Comparison of ENCODE assay signal across 8 cellular contexts in the genomic region with DNA sequence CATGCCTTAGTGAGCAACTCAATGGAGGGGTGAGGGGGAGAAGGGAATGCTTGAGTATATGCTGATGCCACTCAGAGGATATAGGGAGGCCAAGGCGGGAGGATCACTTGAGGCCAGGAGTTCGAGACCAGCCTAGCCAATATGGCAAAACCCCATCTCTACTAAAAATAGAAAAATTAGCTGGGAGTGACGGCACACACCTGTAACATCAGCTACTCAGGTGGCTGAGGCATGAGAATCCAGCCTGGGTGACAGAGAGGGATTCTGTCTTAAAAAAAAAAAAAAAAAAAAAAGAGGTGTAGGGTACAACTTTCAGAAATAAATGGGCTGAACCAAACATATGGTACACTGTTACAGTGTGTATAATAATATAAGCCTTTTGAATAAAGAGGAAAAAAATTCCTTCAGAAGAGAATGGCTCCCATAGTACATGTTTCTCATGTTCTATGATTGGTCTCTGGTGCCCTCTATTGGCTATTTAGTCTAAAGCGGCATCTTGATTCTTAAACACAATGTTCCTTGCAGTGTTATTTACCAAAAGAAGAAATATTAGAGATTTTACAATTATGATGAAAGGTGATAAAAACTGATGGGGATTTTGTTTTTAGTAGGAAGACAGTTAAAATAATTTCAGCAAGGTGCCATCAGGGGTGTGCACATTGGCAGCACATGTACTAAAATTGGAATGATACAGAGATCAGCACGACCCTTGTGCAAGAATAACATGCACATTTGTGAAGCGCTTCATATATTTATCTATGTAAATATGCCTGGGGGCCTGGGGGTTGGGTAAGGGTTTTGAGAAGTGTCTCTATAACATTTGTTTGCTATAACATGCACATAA.
A peak's percentile ranks its signal among the peaks of the same experiment; 100 is the strongest.
DNase-seq lines count a peak whose midpoint lies in the region; ATAC-seq and TF ChIP-seq lines count a peak whose summit lies in the region.

No MANE protein-coding gene starts in this region.

- H3K4me3 Mint-ChIP-seq in endodermal cell (no peak overlapping the region), mesothelial cell of epicardium (no peak overlapping the region)

- H3K27me3 Mint-ChIP-seq in endodermal cell (ENCODE audit: insufficient read depth): no peaks in the 10 kb centered on the region
- no peaks in the 10 kb centered on the region for H3K27me3 Mint-ChIP-seq in mesothelial cell of epicardium (ENCODE audit: low read depth)

- H3K36me3 ChIP-seq in endodermal cell (ENCODE audit: control insufficient read depth, insufficient read depth, low read length): peaks cover 8% of the 10 kb centered on the region

- H3K27ac Mint-ChIP-seq in endodermal cell (peak overlapping the region; percentile 54), mesothelial cell of epicardium (peak overlapping the region; percentile 91)

- peak; percentile 66 for TF ChIP-seq CTCF in AG09309 (IDR thresholded peaks at IDR 0.05; ENCODE audit: control insufficient read depth, insufficient read depth, low read depth, low read length, missing control alignments)
- TF ChIP-seq CTCF in GM12875 (IDR thresholded peaks at IDR 0.05; ENCODE audit: borderline replicate concordance, insufficient read depth, low read depth, low read length): peak; percentile 48; the same call in 1 of the 2 replicates
- TF ChIP-seq CTCF in endodermal cell (conservative IDR thresholded peaks at IDR 0.05): peak; percentile 88
- TF ChIP-seq CTCF in mesothelial cell of epicardium (IDR thresholded peaks at IDR 0.05; ENCODE audit: unreplicated experiment): peak; percentile 53

- peaks cover 21% of the 10 kb centered on the region for H3K36me3 Mint-ChIP-seq in endodermal cell (ENCODE audit: low read depth)
- H3K36me3 Mint-ChIP-seq in mesothelial cell of epicardium: peaks cover 8% of the 10 kb centered on the region

- no peaks in the 10 kb centered on the region for H3K4me1 ChIP-seq in endodermal cell (ENCODE audit: control insufficient read depth, insufficient read depth, low read length)

- H3K4me3 ChIP-seq in AG09309 (ENCODE audit: control insufficient read depth, low read depth, low read length): no peak overlapping the region
- no peak overlapping the region for H3K4me3 ChIP-seq in GM12875 (ENCODE audit: low read depth, low read length)
- no peak overlapping the region for H3K4me3 ChIP-seq in endodermal cell (ENCODE audit: low read length)

- WGBS in endodermal cell (ENCODE audit: insufficient coverage in 1 of 2, insufficient read length in 1 of 2), 2 experiments: 85 to 94% methylated on average over 4 to 6 of the region's 6 CpGs

- DNase-seq in AG09309 (ENCODE audit: low read depth) (peak; percentile 41), LoVo (ENCODE audit: low spot score) (peak; percentile 59), RPMI7951 (ENCODE audit: low read depth) (peak; percentile 63), endodermal cell (no peak), mesothelial cell of epicardium (ENCODE audit: low spot score in 2 of 2, unreplicated experiment in 2 of 2) (no peak)
- DNase-seq in effector CD8-positive, alpha-beta T cell (lab: John Stamatoyannopoulos, UW): no peak

- H3K9me3 ChIP-seq in endodermal cell (ENCODE audit: control insufficient read depth, low read length): no peaks in the 10 kb centered on the region

- H3K27ac ChIP-seq in endodermal cell (ENCODE audit: low read depth, low read length): no peak overlapping the region

- no peaks in the 10 kb centered on the region for H3K9me3 Mint-ChIP-seq in endodermal cell
- no peaks in the 10 kb centered on the region for H3K9me3 Mint-ChIP-seq in mesothelial cell of epicardium

- H3K9ac ChIP-seq in endodermal cell (ENCODE audit: extremely low read depth, low read length, poor library complexity, severe bottlenecking): no peak overlapping the region

- no peaks in the 10 kb centered on the region for H3K27me3 ChIP-seq in endodermal cell (ENCODE audit: control insufficient read depth, insufficient read depth, low read length, poor library complexity, severe bottlenecking)

- ATAC-seq in HG03039 (IDR thresholded peaks at IDR 0.05; ENCODE audit: unreplicated experiment): no peak

- H3K4me1 Mint-ChIP-seq in endodermal cell (peaks cover 7% of the 10 kb centered on the region), mesothelial cell of epicardium (peaks cover 51% of the 10 kb centered on the region)

Comparison
In these comparisons a context has a peak if more than half of its experiments do, and no peak if none do; other contexts are left out.
1. DNase-seq: peak in AG09309 (single experiment), LoVo (single experiment) and RPMI7951 (single experiment); none in endodermal cell (single experiment), mesothelial cell of epicardium (0 of 2) and effector CD8-positive, alpha-beta T cell (single experiment).
2. Peak in every context shown above with its lines, with median percentiles within 50 percentile points of each other: CTCF ChIP-seq.